ENCODE assay signal across 24 cellular contexts in genomic region chr15:22885105-22885504, GRCh38.
"Had no signal": no experiment of that assay in that cellular context is flagged by ENCODE, and none has a peak within 500 bp of the region (broad histone marks: within the 10 kb centered on the region; RNA-seq: fewer than 3 reads in every experiment).

No MANE protein-coding gene starts in this region.

- DNase-seq: activated CD4-positive, alpha-beta T cell treated with anti-CD3 and anti-CD28 coated beads for 1 hour; activated CD4-positive, alpha-beta T cell treated with anti-CD3 and anti-CD28 coated beads for 4 hours; activated CD4-positive, alpha-beta T cell treated with anti-CD3 and anti-CD28 coated beads, Interleukin-2, amount 10 ng/mL, durations not matched to agents 7 days and 5 days; activated CD4-positive, alpha-beta T cell treated with anti-CD3 and anti-CD28 coated beads, Interleukin-2, amount 50 U/mL, for 4 hours; activated CD8-positive, alpha-beta memory T cell treated with anti-CD3 and anti-CD28 coated beads, Interleukin-2, amount 50 U/mL, for 48 hours; activated effector memory CD4-positive, alpha-beta T cell treated with Interleukin-2 at 50 U/mL for 16 hours; activated naive CD8-positive, alpha-beta T cell treated with anti-CD3 and anti-CD28 coated beads for 36 hours; activated naive CD8-positive, alpha-beta T cell treated with anti-CD3 and anti-CD28 coated beads, Interleukin-2, amount 50 U/mL, for 24 hours; activated T-cell treated with anti-CD3 and anti-CD28 coated beads for 4 hours; activated T-cell treated with anti-CD3 and anti-CD28 coated beads, Interleukin-2, amount 50 U/mL, for 24 hours; activated T-cell treated with anti-CD3 and anti-CD28 coated beads, Interleukin-2, amount 50 U/mL, for 72 hours; amygdala; aorta; caudate nucleus; effector CD8-positive, alpha-beta T cell; foreskin fibroblast had no signal

- H3K27me3 ChIP-seq: adrenal gland, body of pancreas had no signal

- H3K4me3 Mint-ChIP-seq: activated CD4-positive, alpha-beta memory T cell treated with anti-CD3 and anti-CD28 coated beads, Interleukin-2, amount 10 ng/mL, durations not matched to agents 7 days and 5 days; activated CD4-positive, alpha-beta T cell treated with anti-CD3 and anti-CD28 coated beads, Interleukin-2, amount 10 ng/mL, durations not matched to agents 7 days and 5 days; activated naive CD4-positive, alpha-beta T cell treated with anti-CD3 and anti-CD28 coated beads for 36 hours; activated naive CD4-positive, alpha-beta T cell treated with anti-CD3 and anti-CD28 coated beads, Interleukin-2, amount 50 U/mL, for 24 hours; activated naive CD8-positive, alpha-beta T cell treated with anti-CD3 and anti-CD28 coated beads for 36 hours; activated naive CD8-positive, alpha-beta T cell treated with anti-CD3 and anti-CD28 coated beads, Interleukin-2, amount 50 U/mL, for 24 hours; activated T-cell treated with anti-CD3 and anti-CD28 coated beads, Interleukin-2, amount 50 U/mL, for 24 hours; activated T-cell treated with anti-CD3 and anti-CD28 coated beads, Interleukin-2, amount 50 U/mL, for 72 hours; WTC11 had no signal

- H3K4me1 Mint-ChIP-seq: activated naive CD4-positive, alpha-beta T cell treated with anti-CD3 and anti-CD28 coated beads, Interleukin-2, amount 50 U/mL, for 24 hours; activated naive CD8-positive, alpha-beta T cell treated with anti-CD3 and anti-CD28 coated beads for 36 hours; activated naive CD8-positive, alpha-beta T cell treated with anti-CD3 and anti-CD28 coated beads, Interleukin-2, amount 50 U/mL, for 24 hours had no signal

- H3K9me3 ChIP-seq: adrenal gland, body of pancreas had no signal

- H3K27me3 Mint-ChIP-seq: activated CD4-positive, alpha-beta memory T cell treated with anti-CD3 and anti-CD28 coated beads, Interleukin-2, amount 10 ng/mL, durations not matched to agents 7 days and 5 days; activated CD4-positive, alpha-beta T cell treated with anti-CD3 and anti-CD28 coated beads, Interleukin-2, amount 10 ng/mL, durations not matched to agents 7 days and 5 days; activated naive CD4-positive, alpha-beta T cell treated with anti-CD3 and anti-CD28 coated beads, Interleukin-2, amount 50 U/mL, for 24 hours; activated naive CD8-positive, alpha-beta T cell treated with anti-CD3 and anti-CD28 coated beads for 36 hours; activated naive CD8-positive, alpha-beta T cell treated with anti-CD3 and anti-CD28 coated beads, Interleukin-2, amount 50 U/mL, for 24 hours; activated T-cell treated with anti-CD3 and anti-CD28 coated beads, Interleukin-2, amount 50 U/mL, for 24 hours had no signal

- ATAC-seq: activated naive CD8-positive, alpha-beta T cell treated with anti-CD3 and anti-CD28 coated beads, Interleukin-2, amount 50 U/mL, for 24 hours; activated T-cell treated with anti-CD3 and anti-CD28 coated beads, Interleukin-2, amount 50 U/mL, for 72 hours; body of pancreas; esophagus mucosa had no signal

- H3K27ac ChIP-seq: adrenal gland, body of pancreas, VCaP had no signal

- H3K4me3 ChIP-seq: adrenal gland, body of pancreas had no signal

- H3K4me1 ChIP-seq: adrenal gland had no signal

- H3K27ac Mint-ChIP-seq: activated CD4-positive, alpha-beta memory T cell treated with anti-CD3 and anti-CD28 coated beads, Interleukin-2, amount 10 ng/mL, durations not matched to agents 7 days and 5 days; activated CD4-positive, alpha-beta T cell treated with anti-CD3 and anti-CD28 coated beads, Interleukin-2, amount 10 ng/mL, durations not matched to agents 7 days and 5 days; activated naive CD4-positive, alpha-beta T cell treated with anti-CD3 and anti-CD28 coated beads for 36 hours; activated naive CD4-positive, alpha-beta T cell treated with anti-CD3 and anti-CD28 coated beads, Interleukin-2, amount 50 U/mL, for 24 hours; activated naive CD8-positive, alpha-beta T cell treated with anti-CD3 and anti-CD28 coated beads for 36 hours; activated naive CD8-positive, alpha-beta T cell treated with anti-CD3 and anti-CD28 coated beads, Interleukin-2, amount 50 U/mL, for 24 hours; activated T-cell treated with anti-CD3 and anti-CD28 coated beads, Interleukin-2, amount 50 U/mL, for 24 hours; activated T-cell treated with anti-CD3 and anti-CD28 coated beads, Interleukin-2, amount 50 U/mL, for 72 hours; WTC11 had no signal

- H3K9me3 Mint-ChIP-seq: activated CD4-positive, alpha-beta memory T cell treated with anti-CD3 and anti-CD28 coated beads, Interleukin-2, amount 10 ng/mL, durations not matched to agents 7 days and 5 days; activated CD4-positive, alpha-beta T cell treated with anti-CD3 and anti-CD28 coated beads, Interleukin-2, amount 10 ng/mL, durations not matched to agents 7 days and 5 days; activated naive CD4-positive, alpha-beta T cell treated with anti-CD3 and anti-CD28 coated beads for 36 hours; activated naive CD4-positive, alpha-beta T cell treated with anti-CD3 and anti-CD28 coated beads, Interleukin-2, amount 50 U/mL, for 24 hours; activated naive CD8-positive, alpha-beta T cell treated with anti-CD3 and anti-CD28 coated beads for 36 hours; activated naive CD8-positive, alpha-beta T cell treated with anti-CD3 and anti-CD28 coated beads, Interleukin-2, amount 50 U/mL, for 24 hours; activated T-cell treated with anti-CD3 and anti-CD28 coated beads, Interleukin-2, amount 50 U/mL, for 24 hours; activated T-cell treated with anti-CD3 and anti-CD28 coated beads, Interleukin-2, amount 50 U/mL, for 72 hours; WTC11 had no signal
